ENCODE assay signal across 10 cellular contexts in the genomic region with DNA sequence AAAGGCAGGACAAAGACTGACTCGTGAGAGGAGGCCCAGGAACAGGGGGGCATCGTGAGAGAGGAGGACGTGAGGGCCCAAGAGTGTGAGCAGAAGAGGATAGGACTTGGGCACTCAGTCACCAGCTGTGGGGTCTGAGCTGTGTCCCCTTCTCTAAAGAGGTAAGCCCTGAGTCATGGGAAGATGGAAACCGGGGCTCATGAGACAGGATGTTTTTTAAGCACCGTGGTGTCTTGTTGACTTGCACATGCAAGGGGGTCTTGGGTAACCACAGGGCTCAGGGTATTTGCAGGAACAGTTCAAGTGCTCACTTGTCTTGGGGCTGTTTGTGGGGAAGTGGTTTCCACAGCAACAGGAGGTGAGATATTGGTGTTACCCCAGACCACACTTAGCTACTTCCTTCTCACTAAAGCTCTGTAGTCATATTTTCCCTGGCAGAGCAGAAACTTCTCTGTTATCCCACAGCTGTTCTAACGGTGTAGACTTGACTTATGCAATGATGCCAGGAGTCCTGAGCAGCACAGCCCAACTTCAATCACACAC. TPM values are rescaled to one million over a fixed set of nuclear protein-coding genes. Genes with fewer than 3 reads are reported as not detected.
A peak's percentile ranks its signal among the peaks of the same experiment; 100 is the strongest.
DNase-seq lines count a peak whose midpoint lies in the region; ATAC-seq and TF ChIP-seq lines count a peak whose summit lies in the region.
"Not testable (repeated sequence)": the region's sequence is repeated elsewhere in the genome, so short reads cannot be mapped to it uniquely, and the experiment has no call there.
"Had no signal": no experiment of that assay in that cellular context is flagged by ENCODE, and none has a peak within 500 bp of the region (broad histone marks: within the 10 kb centered on the region; RNA-seq: fewer than 3 reads in every experiment).

No MANE protein-coding gene starts in this region.

- not testable (repeated sequence) for H3K27ac ChIP-seq in CD4-positive, alpha-beta T cell (ENCODE audit: low read depth, low read length); KMS-11

- intact Hi-C loops in CD4-positive, alpha-beta T cell (cut with DNase I, micrococcal nuclease), result not testable (repeated sequence)

- 0 out of 2 replicates have a peak overlapping the region, but pooled peaks have one; percentile 13 for H3K4me2 ChIP-seq in KMS-11

- TF ChIP-seq CTCF in CD4-positive, alpha-beta T cell (IDR thresholded peaks at IDR 0.05); KMS-11 (conservative IDR thresholded peaks at IDR 0.05; ENCODE audit: low read depth, low read length): not testable (repeated sequence)

- H3K27me3 ChIP-seq in CD4-positive, alpha-beta T cell (ENCODE audit: control insufficient read depth, insufficient read depth, low read length); KMS-11 (ENCODE audit: insufficient read depth, low read depth): not testable (repeated sequence)

- CTCF ChIA-PET in CD4-positive, alpha-beta T cell (lab: Charles Lee), result not testable (repeated sequence)

- H4K20me1 ChIP-seq in KMS-11 (ENCODE audit: insufficient read depth), result not testable (repeated sequence)

- H3K36me3 ChIP-seq in KMS-11 (ENCODE audit: insufficient read depth), result not testable (repeated sequence)

- ATAC-seq in CD4-positive, alpha-beta T cell (ENCODE audit: poor library complexity), result peak; percentile 37
- ATAC-seq in GM19035 (IDR thresholded peaks at IDR 0.05; ENCODE audit: unreplicated experiment), result peak; percentile 69
- peak; percentile 40 for ATAC-seq in HG02763 (IDR thresholded peaks at IDR 0.05; ENCODE audit: unreplicated experiment)
- peak; percentile 87 for ATAC-seq in activated T-helper 17 cell treated with anti-CD3 and anti-CD28 coated beads, Interleukin-2, amount 50 U/mL, for 72 hours (replicated peaks)

- H3K36me3 Mint-ChIP-seq in CD4-positive, alpha-beta T cell (ENCODE audit: low read depth); T-helper 1 cell treated with Interleukin-12 subunit alpha and Interleukin-12 subunit beta and Interleukin-4 antibody, amounts not matched to agents 30 μg/mL and 1 μg/mL, for 36 hours (ENCODE audit: low read depth); activated T-helper 17 cell treated with anti-CD3 and anti-CD28 coated beads, Interleukin-2, amount 50 U/mL, for 72 hours (ENCODE audit: low read depth): not testable (repeated sequence)

- H3K4me3 ChIP-seq in KMS-11 (IDR thresholded peaks at IDR 0.05; ENCODE audit: insufficient read depth, low read depth, low read length), result not testable (repeated sequence)

- H3K27me3 Mint-ChIP-seq in CD4-positive, alpha-beta T cell, result not testable (repeated sequence)
- peaks cover 17% of the 10 kb centered on the region for H3K27me3 Mint-ChIP-seq in T-helper 1 cell treated with Interleukin-12 subunit alpha and Interleukin-12 subunit beta and Interleukin-4 antibody, amounts not matched to agents 30 μg/mL and 1 μg/mL, for 36 hours (ENCODE audit: low read depth)
- H3K27me3 Mint-ChIP-seq in activated T-helper 17 cell treated with anti-CD3 and anti-CD28 coated beads, Interleukin-2, amount 50 U/mL, for 72 hours, result peaks cover 10% of the 10 kb centered on the region

- H3K9ac ChIP-seq in KMS-11, result not testable (repeated sequence)

- POLR2A ChIA-PET in CD4-positive, alpha-beta T cell (lab: Charles Lee), result not testable (repeated sequence)

- not testable (repeated sequence) for H3K9me3 Mint-ChIP-seq in CD4-positive, alpha-beta T cell; T-helper 1 cell treated with Interleukin-12 subunit alpha and Interleukin-12 subunit beta and Interleukin-4 antibody, amounts not matched to agents 30 μg/mL and 1 μg/mL, for 36 hours; activated T-helper 17 cell treated with anti-CD3 and anti-CD28 coated beads, Interleukin-2, amount 50 U/mL, for 72 hours

- peaks cover 35% of the 10 kb centered on the region for H3K4me1 ChIP-seq in KMS-11 (ENCODE audit: low read depth, poor library complexity, severe bottlenecking)

- not testable (repeated sequence) for H3K4me3 Mint-ChIP-seq in CD4-positive, alpha-beta T cell
- peak overlapping the region; percentile 67 for H3K4me3 Mint-ChIP-seq in T-helper 1 cell treated with Interleukin-12 subunit alpha and Interleukin-12 subunit beta and Interleukin-4 antibody, amounts not matched to agents 30 μg/mL and 1 μg/mL, for 36 hours
- peak overlapping the region; percentile 35 for H3K4me3 Mint-ChIP-seq in activated T-helper 17 cell treated with anti-CD3 and anti-CD28 coated beads, Interleukin-2, amount 50 U/mL, for 72 hours

- H3K9me3 ChIP-seq in CD4-positive, alpha-beta T cell (ENCODE audit: control insufficient read depth, low read length), result not testable (repeated sequence)

- DNase-seq in CD4-positive, alpha-beta T cell, result peak in 4 of 10 experiments; percentile 1 to 34 (median 6)
- DNase-seq in islet precursor cell, result peak; percentile 51
- peak; percentile 26 for DNase-seq in stimulated activated CD8-positive, alpha-beta memory T cell treated with anti-CD3 and anti-CD28 coated beads, Interleukin-15, amount 100 ng/mL, for 1 hour (ENCODE audit: low read depth)

- not testable (repeated sequence) for H3K4me1 Mint-ChIP-seq in CD4-positive, alpha-beta T cell (ENCODE audit: low read depth); activated T-helper 17 cell treated with anti-CD3 and anti-CD28 coated beads, Interleukin-2, amount 50 U/mL, for 72 hours
- peaks cover 30% of the 10 kb centered on the region for H3K4me1 Mint-ChIP-seq in T-helper 1 cell treated with Interleukin-12 subunit alpha and Interleukin-12 subunit beta and Interleukin-4 antibody, amounts not matched to agents 30 μg/mL and 1 μg/mL, for 36 hours (ENCODE audit: low read depth)

- H3K27ac Mint-ChIP-seq in CD4-positive, alpha-beta T cell, result peak overlapping the region; percentile 28
- H3K27ac Mint-ChIP-seq in T-helper 1 cell treated with Interleukin-12 subunit alpha and Interleukin-12 subunit beta and Interleukin-4 antibody, amounts not matched to agents 30 μg/mL and 1 μg/mL, for 36 hours, result peak overlapping the region; percentile 91
- H3K27ac Mint-ChIP-seq in activated T-helper 17 cell treated with anti-CD3 and anti-CD28 coated beads, Interleukin-2, amount 50 U/mL, for 72 hours, result peak overlapping the region; percentile 84

- not testable (repeated sequence) for H3K79me2 ChIP-seq in KMS-11 (ENCODE audit: insufficient read depth, low read depth)

- H2AFZ ChIP-seq in KMS-11 (ENCODE audit: low read depth), result not testable (repeated sequence)

RNA-seq across cellular contexts. Expression of a gene that starts 7.4 kb away (rescaled TPM):
- 1 to 10 TPM in 1 of 2 experiments, under 1 TPM in 1; 0.78 to 1.0 TPM for total RNA-seq in CD4-positive, alpha-beta T cell
- 100 to 1,000 TPM in 1 of 2 donors, 10 to 100 TPM in 1; 75.4 to 108 TPM for total RNA-seq in activated T-helper 17 cell treated with anti-CD3 and anti-CD28 coated beads, Interleukin-2, amount 50 U/mL, for 72 hours
- total RNA-seq: H1 had no signal

RNA-seq across cellular contexts. Expression of a gene that starts 18.5 kb away (rescaled TPM):
- not detected for total RNA-seq in CD4-positive, alpha-beta T cell
- total RNA-seq in activated T-helper 17 cell treated with anti-CD3 and anti-CD28 coated beads, Interleukin-2, amount 50 U/mL, for 72 hours, result not detected
- total RNA-seq: H1, WTC11 had no signal

RNA-seq across cellular contexts. Expression of a gene that starts 21.1 kb away (rescaled TPM):
- 1 to 10 TPM; 1.5 to 2.1 TPM for total RNA-seq in CD4-positive, alpha-beta T cell
- total RNA-seq in activated T-helper 17 cell treated with anti-CD3 and anti-CD28 coated beads, Interleukin-2, amount 50 U/mL, for 72 hours, result 10 to 100 TPM; 26.1 to 73.9 TPM
- total RNA-seq: H1 had no signal

Comparison
In these comparisons a context has a peak if more than half of its experiments do, and no peak if none do; other contexts are left out.
1. ATAC-seq: peak in every context shown above with its lines; median percentile 87 in activated T-helper 17 cell treated with anti-CD3 and anti-CD28 coated beads, Interleukin-2, amount 50 U/mL, for 72 hours; 69 in GM19035; 40 in HG02763; 37 in CD4-positive, alpha-beta T cell.
2. H3K27ac Mint-ChIP-seq: peak in every context shown above with its lines; median percentile 91 in T-helper 1 cell treated with Interleukin-12 subunit alpha and Interleukin-12 subunit beta and Interleukin-4 antibody, amounts not matched to agents 30 μg/mL and 1 μg/mL, for 36 hours; 84 in activated T-helper 17 cell treated with anti-CD3 and anti-CD28 coated beads, Interleukin-2, amount 50 U/mL, for 72 hours; 28 in CD4-positive, alpha-beta T cell.
3. RNA of a gene that starts 7.4 kb away (total RNA-seq): 75.4 to 108 TPM in activated T-helper 17 cell treated with anti-CD3 and anti-CD28 coated beads, Interleukin-2, amount 50 U/mL, for 72 hours; 0.78 to 1.0 TPM in CD4-positive, alpha-beta T cell; every median in the first group is over 10 times any median in the second.
4. RNA of a gene that starts 21.1 kb away (total RNA-seq): 26.1 to 73.9 TPM in activated T-helper 17 cell treated with anti-CD3 and anti-CD28 coated beads, Interleukin-2, amount 50 U/mL, for 72 hours; 1.5 to 2.1 TPM in CD4-positive, alpha-beta T cell; every median in the first group is over 4 times any median in the second.